In genomic region chr7:43491984-43492383, GRCh38 we compare ENCODE assay signal across 14 cellular contexts.
A peak's percentile ranks its signal among the peaks of the same experiment; 100 is the strongest.
DNase-seq lines count a peak whose midpoint lies in the region; ATAC-seq and FAIRE-seq lines count a peak whose summit lies in the region.
"Had no signal": no experiment of that assay in that cellular context is flagged by ENCODE, and none has a peak within 500 bp of the region (broad histone marks: within the 10 kb centered on the region; RNA-seq: fewer than 3 reads in every experiment).

No MANE protein-coding gene starts in this region.

- H3K36me3 Mint-ChIP-seq in effector memory CD8-positive, alpha-beta T cell (ENCODE audit: insufficient read depth): no peaks in the 10 kb centered on the region

- DNase-seq in EH (ENCODE audit: low read depth) (peak; percentile 72), RCC 7860 (ENCODE audit: low spot score) (peak; percentile 67), epithelial cell of prostate (ENCODE audit: low read depth, low spot score) (peak; percentile 16), non-pigmented ciliary epithelial cell (ENCODE audit: low read depth) (peak; percentile 55), NOMO-1 treated with DMSO at 0.1 percent for 48 hours (lab: John Stamatoyannopoulos, UW; ENCODE audit: unreplicated experiment) (no peak), NCI-H2171 treated with DMSO at 0.1 percent for 48 hours (lab: John Stamatoyannopoulos, UW) (no peak)
- DNase-seq in effector memory CD8-positive, alpha-beta T cell: no peak
- DNase-seq: activated B cell treated with CpG ODN at 0.5 μM for 24 hours; activated T-cell treated with anti-CD3 and anti-CD28 coated beads for 4 hours; effector memory CD4-positive, alpha-beta T cell; SIG-M5; stimulated activated CD4-positive, alpha-beta T cell treated with anti-CD3 and anti-CD28 coated beads, Interleukin-4, amount 100 ng/mL, for 24 hours; stimulated activated naive CD8-positive, alpha-beta T cell treated with anti-CD3 and anti-CD28 coated beads, Interleukin-15, amount 100 ng/mL, for 72 hours had no signal

- no peak for ATAC-seq in effector memory CD8-positive, alpha-beta T cell (replicated peaks)
- no peak for ATAC-seq in GM18868 (IDR thresholded peaks at IDR 0.05; ENCODE audit: unreplicated experiment)
- ATAC-seq: stimulated activated naive CD8-positive, alpha-beta T cell treated with anti-CD3 and anti-CD28 coated beads, Interleukin-15, amount 100 ng/mL, for 72 hours had no signal

- peaks cover 0 to 2% of the 10 kb centered on the region in 2 donors for H3K4me1 Mint-ChIP-seq in effector memory CD8-positive, alpha-beta T cell (ENCODE audit: low read depth in 2 of 2)

- no peak overlapping the region for H3K27ac ChIP-seq in epithelial cell of prostate

- peaks cover 12 to 27% of the 10 kb centered on the region in 2 donors for H3K27me3 Mint-ChIP-seq in effector memory CD8-positive, alpha-beta T cell
- H3K27me3 Mint-ChIP-seq: activated B cell treated with CpG ODN at 0.5 μM for 24 hours had no signal

- no peak overlapping the region for H3K4me3 Mint-ChIP-seq in effector memory CD8-positive, alpha-beta T cell
- H3K4me3 Mint-ChIP-seq: activated B cell treated with CpG ODN at 0.5 μM for 24 hours; stimulated activated naive CD8-positive, alpha-beta T cell treated with anti-CD3 and anti-CD28 coated beads, Interleukin-15, amount 100 ng/mL, for 72 hours had no signal

- FAIRE-seq in RCC 7860 (lab: Jason Lieb, UNC): peak; percentile 86

- no peaks in the 10 kb centered on the region for H3K9me3 Mint-ChIP-seq in effector memory CD8-positive, alpha-beta T cell
- H3K9me3 Mint-ChIP-seq: activated B cell treated with CpG ODN at 0.5 μM for 24 hours; stimulated activated naive CD8-positive, alpha-beta T cell treated with anti-CD3 and anti-CD28 coated beads, Interleukin-15, amount 100 ng/mL, for 72 hours had no signal

- no peak overlapping the region for H3K27ac Mint-ChIP-seq in effector memory CD8-positive, alpha-beta T cell
- H3K27ac Mint-ChIP-seq: activated B cell treated with CpG ODN at 0.5 μM for 24 hours had no signal

Comparison
In these comparisons a context has a peak if more than half of its experiments do, and no peak if none do; other contexts are left out.
1. DNase-seq: peak in EH (single experiment), RCC 7860 (single experiment), epithelial cell of prostate (single experiment) and non-pigmented ciliary epithelial cell (single experiment); none in NOMO-1 treated with DMSO at 0.1 percent for 48 hours (single experiment), NCI-H2171 treated with DMSO at 0.1 percent for 48 hours (single experiment) and effector memory CD8-positive, alpha-beta T cell (0 of 3).